Comparison of ENCODE assay signal across 19 cellular contexts in genomic region chr12:79775355-79776073, GRCh38.
DNase-seq lines count a peak whose midpoint lies in the region; ATAC-seq, FAIRE-seq and TF ChIP-seq lines count a peak whose summit lies in the region.
"Had no signal": no experiment of that assay in that cellular context is flagged by ENCODE, and none has a peak within 500 bp of the region (broad histone marks: within the 10 kb centered on the region; RNA-seq: fewer than 3 reads in every experiment).

No MANE protein-coding gene starts in this region.

- H4K20me1 ChIP-seq in osteoblast (ENCODE audit: insufficient read depth, low read length), result no peaks in the 10 kb centered on the region

- peaks cover 20% of the 10 kb centered on the region for H3K4me1 ChIP-seq in A549
- peaks cover 36% of the 10 kb centered on the region for H3K4me1 ChIP-seq in adipocyte (ENCODE audit: control insufficient read depth, insufficient read depth, low read length)
- no peaks in the 10 kb centered on the region for H3K4me1 ChIP-seq in cardiac muscle cell (ENCODE audit: low read depth)
- H3K4me1 ChIP-seq in osteoblast (ENCODE audit: insufficient read depth, low read length), result peaks cover 17% of the 10 kb centered on the region
- no peaks in the 10 kb centered on the region for H3K4me1 ChIP-seq in upper lobe of right lung
- H3K4me1 ChIP-seq: BE2C, colonic mucosa, lower lobe of right lung had no signal

- CTCF ChIA-PET in A549 (lab: Yijun Ruan, JAX), result interaction anchor here (1.2 kb wide), 1 partner anchor 411 kb away, joined by 3 read pairs; no protein-coding TSS in a partner anchor

- POLR2A ChIA-PET in A549 (lab: Yijun Ruan, JAX), result no interaction called here

- TF ChIP-seq CTCF in A549 (IDR thresholded peaks at IDR 0.05) (no peak), cardiac muscle cell (IDR thresholded peaks at IDR 0.05; ENCODE audit: low read depth, low read length) (no peak), osteoblast (IDR thresholded peaks at IDR 0.05; ENCODE audit: extremely low read depth, low read depth, low read length) (no peak), upper lobe of right lung (IDR thresholded peaks at IDR 0.05) (no peak)

- DNase-seq in A549 (ENCODE audit: low read depth in 1 of 2, low spot score in 1 of 2) (no peak), adipocyte (ENCODE audit: low read depth) (no peak), cardiac muscle cell (ENCODE audit: low read depth in 1 of 2, low spot score in 1 of 2) (peak in 1 of 2 donors; percentile 13), osteoblast (ENCODE audit: insufficient read length, low spot score, missing footprints) (no peak), upper lobe of right lung (no peak)
- DNase-seq in activated naive CD4-positive, alpha-beta T cell (lab: John Stamatoyannopoulos, UW), result no peak
- DNase-seq: activated CD4-positive, alpha-beta T cell treated with anti-CD3 and anti-CD28 coated beads for 4 hours; BE2C; colonic mucosa; lower lobe of right lung; NCI-H1105 treated with DMSO at 0.1 percent for 48 hours; NCI-H2081; NCI-H446; stimulated activated CD4-positive, alpha-beta T cell treated with anti-CD3 and anti-CD28 coated beads, Interleukin-2, amount 100 ng/mL, for 48 hours; stimulated activated naive CD4-positive, alpha-beta T cell; T-helper 17 cell had no signal

- H3K4me2 ChIP-seq in A549, result peak overlapping the region; percentile 43
- H3K4me2 ChIP-seq in osteoblast (ENCODE audit: insufficient read depth, low read length), result no peak overlapping the region

- no peak for TF ChIP-seq EP300 in A549 (IDR thresholded peaks at IDR 0.05)

- peak overlapping the region; percentile 68 for H3K9ac ChIP-seq in adipocyte (ENCODE audit: low read length)

- H2AFZ ChIP-seq in osteoblast (ENCODE audit: low read length), result no peak overlapping the region

- intact Hi-C loops in upper lobe of right lung (cut with DNase I), result no loop called here

- ATAC-seq in A549 (no peak), HG03039 (IDR thresholded peaks at IDR 0.05; ENCODE audit: unreplicated experiment) (no peak), upper lobe of right lung (no peak), GM19463 (IDR thresholded peaks at IDR 0.05; ENCODE audit: unreplicated experiment) (no peak)
- ATAC-seq: activated naive CD4-positive, alpha-beta T cell treated with anti-CD3 and anti-CD28 coated beads, Interleukin-2, amount 50 U/mL, for 72 hours; lower lobe of right lung; T-helper 17 cell had no signal

- H3K79me2 ChIP-seq in osteoblast (ENCODE audit: insufficient read depth, low read length), result no peaks in the 10 kb centered on the region

- peak overlapping the region in 1 of 2 experiments; percentile 53; a peak in 2 of 6 replicates for H3K27ac ChIP-seq in A549
- H3K27ac ChIP-seq in cardiac muscle cell, result peak overlapping the region; percentile 24
- peak overlapping the region; percentile 20 for H3K27ac ChIP-seq in osteoblast (ENCODE audit: low read depth, low read length)
- no peak overlapping the region for H3K27ac ChIP-seq in upper lobe of right lung
- H3K27ac ChIP-seq: colonic mucosa, lower lobe of right lung had no signal

- FAIRE-seq in A549 (lab: Jason Lieb, UNC), result no peak

- H3K36me3 ChIP-seq in adipocyte (ENCODE audit: control insufficient read depth, insufficient read depth, low read length, severe bottlenecking) (peaks cover 40% of the 10 kb centered on the region), cardiac muscle cell (peaks cover 34% of the 10 kb centered on the region), osteoblast (ENCODE audit: insufficient read depth, low read length) (peaks cover 26% of the 10 kb centered on the region), upper lobe of right lung (peaks cover 49% of the 10 kb centered on the region)
- H3K36me3 ChIP-seq: BE2C, colonic mucosa had no signal

- H3K4me3 ChIP-seq in A549 (no peak overlapping the region), adipocyte (ENCODE audit: low read length) (peak overlapping the region; percentile 39), cardiac muscle cell (no peak overlapping the region), osteoblast (ENCODE audit: insufficient read depth, low read length) (no peak overlapping the region), upper lobe of right lung (no peak overlapping the region)
- H3K4me3 ChIP-seq: colonic mucosa, lower lobe of right lung had no signal

- H3K9me3 ChIP-seq in A549 (no peaks in the 10 kb centered on the region), adipocyte (ENCODE audit: control insufficient read depth, low read length) (no peaks in the 10 kb centered on the region), cardiac muscle cell (ENCODE audit: low read depth) (no peaks in the 10 kb centered on the region), osteoblast (ENCODE audit: low read depth, low read length) (no peaks in the 10 kb centered on the region), upper lobe of right lung (no peaks in the 10 kb centered on the region)
- H3K9me3 ChIP-seq: BE2C, colonic mucosa, lower lobe of right lung had no signal

- WGBS in A549 (ENCODE audit: missing lambda C conversion rate), result 77% methylated on average over 3 of the region's 3 CpGs

- TF ChIP-seq POLR2A in A549 (IDR thresholded peaks at IDR 0.05; ENCODE audit: low read length), result no peak

- no peak for TF ChIP-seq RAD21 in A549 (conservative IDR thresholded peaks at IDR 0.05 in 1 of 2, IDR thresholded peaks at IDR 0.05 in 1 of 2)

- H3K27me3 ChIP-seq in adipocyte (replicated peaks; ENCODE audit: control insufficient read depth, insufficient read depth, low read length), result no peaks in the 10 kb centered on the region
- no peaks in the 10 kb centered on the region for H3K27me3 ChIP-seq in cardiac muscle cell
- H3K27me3 ChIP-seq in osteoblast (ENCODE audit: insufficient read depth, low read length), result no peaks in the 10 kb centered on the region
- H3K27me3 ChIP-seq in upper lobe of right lung, result no peaks in the 10 kb centered on the region
- H3K27me3 ChIP-seq: BE2C, colonic mucosa had no signal

TF ChIP-seq in A549, 52 proteins besides CTCF, POLR2A, EP300 and RAD21:
- TF ChIP-seq HOXA7 (CRISPR knock-in tag; IDR thresholded peaks at IDR 0.05), result no peak
- TF ChIP-seq NPAS2 (CRISPR knock-in tag; IDR thresholded peaks at IDR 0.05; ENCODE audit: borderline replicate concordance), result no peak
- no peak for TF ChIP-seq FOSL2 (IDR thresholded peaks at IDR 0.05)
- no peak for TF ChIP-seq FOSL2 (CRISPR knock-in tag; IDR thresholded peaks at IDR 0.05)
- TF ChIP-seq CEBPB (IDR thresholded peaks at IDR 0.05), result no peak
- TF ChIP-seq, protein P1, sequence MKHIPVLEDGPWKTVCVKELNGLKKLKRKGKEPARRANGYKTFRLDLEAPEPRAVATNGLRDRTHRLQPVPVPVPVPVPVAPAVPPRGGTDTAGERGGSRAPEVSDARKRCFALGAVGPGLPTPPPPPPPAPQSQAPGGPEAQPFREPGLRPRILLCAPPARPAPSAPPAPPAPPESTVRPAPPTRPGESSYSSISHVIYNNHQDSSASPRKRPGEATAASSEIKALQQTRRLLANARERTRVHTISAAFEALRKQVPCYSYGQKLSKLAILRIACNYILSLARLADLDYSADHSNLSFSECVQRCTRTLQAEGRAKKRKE (CRISPR knock-in tag; IDR thresholded peaks at IDR 0.05; ENCODE audit: low read depth), result no peak
- TF ChIP-seq EHF (CRISPR knock-in tag; IDR thresholded peaks at IDR 0.05), result no peak
- TF ChIP-seq SMC3 (IDR thresholded peaks at IDR 0.05), result no peak
- TF ChIP-seq FOSB (CRISPR knock-in tag; IDR thresholded peaks at IDR 0.05), result no peak
- TF ChIP-seq, protein P2, sequence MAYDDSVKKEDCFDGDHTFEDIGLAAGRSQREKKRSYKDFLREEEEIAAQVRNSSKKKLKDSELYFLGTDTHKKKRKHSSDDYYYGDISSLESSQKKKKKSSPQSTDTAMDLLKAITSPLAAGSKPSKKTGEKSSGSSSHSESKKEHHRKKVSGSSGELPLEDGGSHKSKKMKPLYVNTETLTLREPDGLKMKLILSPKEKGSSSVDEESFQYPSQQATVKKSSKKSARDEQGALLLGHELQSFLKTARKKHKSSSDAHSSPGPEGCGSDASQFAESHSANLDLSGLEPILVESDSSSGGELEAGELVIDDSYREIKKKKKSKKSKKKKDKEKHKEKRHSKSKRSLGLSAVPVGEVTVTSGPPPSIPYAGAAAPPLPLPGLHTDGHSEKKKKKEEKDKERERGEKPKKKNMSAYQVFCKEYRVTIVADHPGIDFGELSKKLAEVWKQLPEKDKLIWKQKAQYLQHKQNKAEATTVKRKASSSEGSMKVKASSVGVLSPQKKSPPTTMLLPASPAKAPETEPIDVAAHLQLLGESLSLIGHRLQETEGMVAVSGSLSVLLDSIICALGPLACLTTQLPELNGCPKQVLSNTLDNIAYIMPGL (CRISPR knock-in tag; IDR thresholded peaks at IDR 0.05; ENCODE audit: borderline replicate concordance), result no peak
- no peak for TF ChIP-seq RCOR1 (IDR thresholded peaks at IDR 0.05; ENCODE audit: low read depth, low read length)
- TF ChIP-seq FOXS1 (CRISPR knock-in tag; IDR thresholded peaks at IDR 0.05), result no peak
- no peak for TF ChIP-seq HOXB5 (CRISPR knock-in tag; IDR thresholded peaks at IDR 0.05)
- no peak for TF ChIP-seq HEYL (CRISPR knock-in tag; IDR thresholded peaks at IDR 0.05)
- TF ChIP-seq KDM1A (IDR thresholded peaks at IDR 0.05; ENCODE audit: low read depth), result no peak
- no peak for TF ChIP-seq ZSCAN20 (CRISPR knock-in tag; IDR thresholded peaks at IDR 0.05)
- no peak for TF ChIP-seq POLR2AphosphoS2 (conservative IDR thresholded peaks at IDR 0.05; ENCODE audit: low read length)
- no peak for TF ChIP-seq MAZ (IDR thresholded peaks at IDR 0.05; ENCODE audit: borderline replicate concordance, low read depth, low read length)
TF ChIP-seq in A549: peak in this region for 0.
